14 cellular contexts compared by ENCODE assay signal in the genomic region with DNA sequence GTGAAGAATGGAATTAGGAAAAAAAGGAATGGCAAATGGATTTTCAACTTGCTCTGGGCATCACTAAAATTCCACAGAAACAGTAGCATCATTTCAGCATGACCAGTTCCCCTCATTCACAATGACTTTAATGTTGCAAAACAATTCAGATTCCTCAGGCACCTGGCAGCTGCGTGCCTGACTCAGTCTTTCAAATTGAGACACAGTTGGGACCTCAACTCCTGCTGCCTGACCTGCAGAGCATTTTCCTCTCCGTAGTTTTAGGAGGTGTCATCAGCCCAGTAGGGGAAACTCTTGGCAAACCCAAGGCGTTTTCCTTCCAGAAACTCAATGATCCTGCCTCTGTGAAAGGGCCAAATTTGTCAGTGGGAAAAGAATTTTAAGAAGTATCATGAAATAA.
DNase-seq lines count a peak whose midpoint lies in the region; ATAC-seq and TF ChIP-seq lines count a peak whose summit lies in the region.
"Had no signal": no experiment of that assay in that cellular context is flagged by ENCODE, and none has a peak within 500 bp of the region (broad histone marks: within the 10 kb centered on the region; RNA-seq: fewer than 3 reads in every experiment).

No MANE protein-coding gene starts in this region.

- H3K4me3 Mint-ChIP-seq in nephron: peak overlapping the region in 1 of 3 experiments; percentile 9
- H3K4me3 Mint-ChIP-seq: activated B cell treated with CpG ODN at 0.5 μM for 24 hours; activated naive CD4-positive, alpha-beta T cell treated with anti-CD3 and anti-CD28 coated beads for 36 hours had no signal

- DNase-seq in Right ventricle myocardium inferior (ENCODE audit: missing footprints): peak; percentile 69
- no peak for DNase-seq in cardiac septum (ENCODE audit: low spot score)
- peak; percentile 40 for DNase-seq in fibroblast of villous mesenchyme (ENCODE audit: low read depth)
- no peak for DNase-seq in DMS79 treated with DMSO at 0.1 percent for 48 hours (lab: John Stamatoyannopoulos, UW)
- no peak for DNase-seq in NCI-H524 treated with DMSO at 0.1 percent for 48 hours (lab: John Stamatoyannopoulos, UW)
- DNase-seq in OCI-M1 (lab: John Stamatoyannopoulos, UW): no peak
- DNase-seq: 8988T; activated B cell treated with CpG ODN at 0.5 μM for 24 hours; activated naive CD4-positive, alpha-beta T cell treated with anti-CD3 and anti-CD28 coated beads for 36 hours; NCI-H1048; right lobe of liver; stimulated activated naive CD8-positive, alpha-beta T cell treated with anti-CD3 and anti-CD28 coated beads, Interleukin-15, Interleukin-2, amounts not matched to agents 100 U/mL and 50 U/mL, for 24 hours had no signal

- H3K4me1 Mint-ChIP-seq in nephron: peaks cover 43% of the 10 kb centered on the region
- H3K4me1 Mint-ChIP-seq: activated B cell treated with CpG ODN at 0.5 μM for 24 hours had no signal

- no peaks in the 10 kb centered on the region for H3K36me3 Mint-ChIP-seq in nephron (ENCODE audit: low read depth)

- H3K4me3 ChIP-seq in fibroblast of villous mesenchyme (ENCODE audit: low read depth, low read length): no peak overlapping the region
- H3K4me3 ChIP-seq: right lobe of liver had no signal

- intact Hi-C loops in Right ventricle myocardium inferior (cut with DNase I): loop anchor here (5.0 kb wide), 1 partner anchor 42 kb away; no protein-coding TSS in a partner anchor
- intact Hi-C loops in cardiac septum (cut with DNase I): loop anchor here (2.0 to 10.0 kb wide), 3 partner anchors 39 to 381 kb away; no protein-coding TSS in a partner anchor

- peak; percentile 82 for ATAC-seq in Right ventricle myocardium inferior
- ATAC-seq in HG03108 (IDR thresholded peaks at IDR 0.05; ENCODE audit: unreplicated experiment): no peak
- ATAC-seq: right lobe of liver; stimulated activated naive CD8-positive, alpha-beta T cell treated with anti-CD3 and anti-CD28 coated beads, Interleukin-15, Interleukin-2, amounts not matched to agents 100 U/mL and 50 U/mL, for 24 hours had no signal

- no peak for TF ChIP-seq CTCF in fibroblast of villous mesenchyme (IDR thresholded peaks at IDR 0.05; ENCODE audit: insufficient read depth, low read depth, low read length)
- no peak for TF ChIP-seq CTCF in nephron (IDR thresholded peaks at IDR 0.05; ENCODE audit: unreplicated experiment in 3 of 3)

- H3K27ac Mint-ChIP-seq in nephron: peak overlapping the region; percentile 49 to 90 (median 88)
- H3K27ac Mint-ChIP-seq: activated B cell treated with CpG ODN at 0.5 μM for 24 hours; activated naive CD4-positive, alpha-beta T cell treated with anti-CD3 and anti-CD28 coated beads for 36 hours had no signal

- H3K27me3 Mint-ChIP-seq in nephron (ENCODE audit: low read depth): no peaks in the 10 kb centered on the region

- no peaks in the 10 kb centered on the region for H3K9me3 Mint-ChIP-seq in nephron
- H3K9me3 Mint-ChIP-seq: activated B cell treated with CpG ODN at 0.5 μM for 24 hours; activated naive CD4-positive, alpha-beta T cell treated with anti-CD3 and anti-CD28 coated beads for 36 hours had no signal

Comparison
In these comparisons a context has a peak if more than half of its experiments do, and no peak if none do; other contexts are left out.
1. DNase-seq: peak in Right ventricle myocardium inferior (single experiment) and fibroblast of villous mesenchyme (single experiment); none in cardiac septum (single experiment), DMS79 treated with DMSO at 0.1 percent for 48 hours (single experiment), NCI-H524 treated with DMSO at 0.1 percent for 48 hours (single experiment) and OCI-M1 (single experiment).